In genomic region chr4:55853484-55854046, GRCh38 we compare ENCODE assay signal across 1 cellular context.
A peak's percentile ranks its signal among the peaks of the same experiment; 100 is the strongest.
TF ChIP-seq lines count a peak whose summit lies in the region.

Gene EXOC1 (plus strand): TSS chr4:55853648. CDS start chr4:55858324, 4,676 bp downstream.

TF ChIP-seq in HepG2, 621 proteins besides CTCF, POLR2A, EP300 and RAD21 (continued from another document and continues in another):
- no peak for TF ChIP-seq PREB (CRISPR knock-in tag; IDR thresholded peaks at IDR 0.05)
- TF ChIP-seq, protein P1, sequence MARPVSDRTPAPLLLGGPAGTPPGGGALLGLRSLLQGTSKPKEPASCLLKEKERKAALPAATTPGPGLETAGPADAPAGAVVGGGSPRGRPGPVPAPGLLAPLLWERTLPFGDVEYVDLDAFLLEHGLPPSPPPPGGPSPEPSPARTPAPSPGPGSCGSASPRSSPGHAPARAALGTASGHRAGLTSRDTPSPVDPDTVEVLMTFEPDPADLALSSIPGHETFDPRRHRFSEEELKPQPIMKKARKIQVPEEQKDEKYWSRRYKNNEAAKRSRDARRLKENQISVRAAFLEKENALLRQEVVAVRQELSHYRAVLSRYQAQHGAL (CRISPR knock-in tag; IDR thresholded peaks at IDR 0.05; ENCODE audit: not compliant biosample characterization), result no peak
- no peak for TF ChIP-seq CSRNP2 (CRISPR knock-in tag; conservative IDR thresholded peaks at IDR 0.05; ENCODE audit: low read depth)
- TF ChIP-seq, protein P2, sequence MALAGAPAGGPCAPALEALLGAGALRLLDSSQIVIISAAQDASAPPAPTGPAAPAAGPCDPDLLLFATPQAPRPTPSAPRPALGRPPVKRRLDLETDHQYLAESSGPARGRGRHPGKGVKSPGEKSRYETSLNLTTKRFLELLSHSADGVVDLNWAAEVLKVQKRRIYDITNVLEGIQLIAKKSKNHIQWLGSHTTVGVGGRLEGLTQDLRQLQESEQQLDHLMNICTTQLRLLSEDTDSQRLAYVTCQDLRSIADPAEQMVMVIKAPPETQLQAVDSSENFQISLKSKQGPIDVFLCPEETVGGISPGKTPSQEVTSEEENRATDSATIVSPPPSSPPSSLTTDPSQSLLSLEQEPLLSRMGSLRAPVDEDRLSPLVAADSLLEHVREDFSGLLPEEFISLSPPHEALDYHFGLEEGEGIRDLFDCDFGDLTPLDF (CRISPR knock-in tag; IDR thresholded peaks at IDR 0.05), result 0 out of 2 replicates have a peak, but pooled peaks have one; percentile 52
- peak; percentile 79; the same call in 1 of the 2 replicates for TF ChIP-seq SP4 (CRISPR knock-in tag; IDR thresholded peaks at IDR 0.05)
- no peak for TF ChIP-seq U2AF1 (optimal IDR thresholded peaks at IDR 0.05; ENCODE audit: low read depth, low read length)
- TF ChIP-seq ZBTB1 (CRISPR knock-in tag; IDR thresholded peaks at IDR 0.05; ENCODE audit: borderline replicate concordance), result no peak
- TF ChIP-seq ZNF317 (CRISPR knock-in tag; IDR thresholded peaks at IDR 0.05), result peak; percentile 66
- TF ChIP-seq HNF4A (CRISPR knock-in tag; IDR thresholded peaks at IDR 0.05), result no peak
- TF ChIP-seq, protein P3, sequence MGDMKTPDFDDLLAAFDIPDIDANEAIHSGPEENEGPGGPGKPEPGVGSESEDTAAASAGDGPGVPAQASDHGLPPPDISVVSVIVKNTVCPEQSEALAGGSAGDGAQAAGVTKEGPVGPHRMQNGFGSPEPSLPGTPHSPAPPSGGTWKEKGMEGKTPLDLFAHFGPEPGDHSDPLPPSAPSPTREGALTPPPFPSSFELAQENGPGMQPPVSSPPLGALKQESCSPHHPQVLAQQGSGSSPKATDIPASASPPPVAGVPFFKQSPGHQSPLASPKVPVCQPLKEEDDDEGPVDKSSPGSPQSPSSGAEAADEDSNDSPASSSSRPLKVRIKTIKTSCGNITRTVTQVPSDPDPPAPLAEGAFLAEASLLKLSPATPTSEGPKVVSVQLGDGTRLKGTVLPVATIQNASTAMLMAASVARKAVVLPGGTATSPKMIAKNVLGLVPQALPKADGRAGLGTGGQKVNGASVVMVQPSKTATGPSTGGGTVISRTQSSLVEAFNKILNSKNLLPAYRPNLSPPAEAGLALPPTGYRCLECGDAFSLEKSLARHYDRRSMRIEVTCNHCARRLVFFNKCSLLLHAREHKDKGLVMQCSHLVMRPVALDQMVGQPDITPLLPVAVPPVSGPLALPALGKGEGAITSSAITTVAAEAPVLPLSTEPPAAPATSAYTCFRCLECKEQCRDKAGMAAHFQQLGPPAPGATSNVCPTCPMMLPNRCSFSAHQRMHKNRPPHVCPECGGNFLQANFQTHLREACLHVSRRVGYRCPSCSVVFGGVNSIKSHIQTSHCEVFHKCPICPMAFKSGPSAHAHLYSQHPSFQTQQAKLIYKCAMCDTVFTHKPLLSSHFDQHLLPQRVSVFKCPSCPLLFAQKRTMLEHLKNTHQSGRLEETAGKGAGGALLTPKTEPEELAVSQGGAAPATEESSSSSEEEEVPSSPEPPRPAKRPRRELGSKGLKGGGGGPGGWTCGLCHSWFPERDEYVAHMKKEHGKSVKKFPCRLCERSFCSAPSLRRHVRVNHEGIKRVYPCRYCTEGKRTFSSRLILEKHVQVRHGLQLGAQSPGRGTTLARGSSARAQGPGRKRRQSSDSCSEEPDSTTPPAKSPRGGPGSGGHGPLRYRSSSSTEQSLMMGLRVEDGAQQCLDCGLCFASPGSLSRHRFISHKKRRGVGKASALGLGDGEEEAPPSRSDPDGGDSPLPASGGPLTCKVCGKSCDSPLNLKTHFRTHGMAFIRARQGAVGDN (CRISPR knock-in tag; IDR thresholded peaks at IDR 0.05), result peak; percentile 79
- TF ChIP-seq ZNF850 (CRISPR knock-in tag; conservative IDR thresholded peaks at IDR 0.05), result no peak
- TF ChIP-seq SETDB1 (CRISPR knock-in tag; IDR thresholded peaks at IDR 0.05; ENCODE audit: borderline replicate concordance), result no peak
- TF ChIP-seq SSRP1 (CRISPR knock-in tag; IDR thresholded peaks at IDR 0.05), result no peak
- TF ChIP-seq ZSCAN21 (CRISPR knock-in tag; IDR thresholded peaks at IDR 0.05; ENCODE audit: borderline replicate concordance), result no peak
- no peak for TF ChIP-seq RFX3 (CRISPR knock-in tag; IDR thresholded peaks at IDR 0.05)
- TF ChIP-seq KDM4B (CRISPR knock-in tag; IDR thresholded peaks at IDR 0.05), result peak; percentile 75; the same call in 1 of the 2 replicates
- TF ChIP-seq KMT2B (CRISPR knock-in tag; IDR thresholded peaks at IDR 0.05), result peak; percentile 96
- 0 out of 2 replicates have a peak, but pooled peaks have one; percentile 15 for TF ChIP-seq ZNF12 (CRISPR knock-in tag; IDR thresholded peaks at IDR 0.05)
- TF ChIP-seq TEAD2 (CRISPR knock-in tag; IDR thresholded peaks at IDR 0.05), result no peak
- TF ChIP-seq ZNF142 (CRISPR knock-in tag; IDR thresholded peaks at IDR 0.05), result no peak
- no peak for TF ChIP-seq SIX1 (CRISPR knock-in tag; IDR thresholded peaks at IDR 0.05; ENCODE audit: borderline replicate concordance)
- peak; percentile 76 for TF ChIP-seq SALL1 (CRISPR knock-in tag; IDR thresholded peaks at IDR 0.05)
- TF ChIP-seq TGIF2 (CRISPR knock-in tag; IDR thresholded peaks at IDR 0.05), result no peak; the same call in 1 of the 2 replicates
- peak; percentile 77; the same call in 1 of the 2 replicates for TF ChIP-seq FOXK1 (CRISPR knock-in tag; IDR thresholded peaks at IDR 0.05; ENCODE audit: borderline replicate concordance, low read depth)
- TF ChIP-seq ISL2 (CRISPR knock-in tag; IDR thresholded peaks at IDR 0.05), result peak; percentile 69
- no peak for TF ChIP-seq ZNF816 (CRISPR knock-in tag; IDR thresholded peaks at IDR 0.05; ENCODE audit: borderline replicate concordance)
- TF ChIP-seq ZNF784 (CRISPR knock-in tag; IDR thresholded peaks at IDR 0.05; ENCODE audit: borderline replicate concordance), result peak; percentile 59; the same call in 1 of the 2 replicates
- TF ChIP-seq MIER2 (CRISPR knock-in tag; IDR thresholded peaks at IDR 0.05), result no peak
- TF ChIP-seq NR2C2 (CRISPR knock-in tag; IDR thresholded peaks at IDR 0.05; ENCODE audit: borderline replicate concordance), result peak; percentile 75; the same call in 1 of the 2 replicates
- no peak for TF ChIP-seq ZEB1 (IDR thresholded peaks at IDR 0.05; ENCODE audit: insufficient replicate concordance, low read depth)
- TF ChIP-seq HNRNPL (IDR thresholded peaks at IDR 0.05; ENCODE audit: low read depth, low read length), result no peak
- 0 out of 2 replicates have a peak, but pooled peaks have one; percentile 66 for TF ChIP-seq ZNF276 (CRISPR knock-in tag; IDR thresholded peaks at IDR 0.05; ENCODE audit: low read depth)
- TF ChIP-seq, protein P4, sequence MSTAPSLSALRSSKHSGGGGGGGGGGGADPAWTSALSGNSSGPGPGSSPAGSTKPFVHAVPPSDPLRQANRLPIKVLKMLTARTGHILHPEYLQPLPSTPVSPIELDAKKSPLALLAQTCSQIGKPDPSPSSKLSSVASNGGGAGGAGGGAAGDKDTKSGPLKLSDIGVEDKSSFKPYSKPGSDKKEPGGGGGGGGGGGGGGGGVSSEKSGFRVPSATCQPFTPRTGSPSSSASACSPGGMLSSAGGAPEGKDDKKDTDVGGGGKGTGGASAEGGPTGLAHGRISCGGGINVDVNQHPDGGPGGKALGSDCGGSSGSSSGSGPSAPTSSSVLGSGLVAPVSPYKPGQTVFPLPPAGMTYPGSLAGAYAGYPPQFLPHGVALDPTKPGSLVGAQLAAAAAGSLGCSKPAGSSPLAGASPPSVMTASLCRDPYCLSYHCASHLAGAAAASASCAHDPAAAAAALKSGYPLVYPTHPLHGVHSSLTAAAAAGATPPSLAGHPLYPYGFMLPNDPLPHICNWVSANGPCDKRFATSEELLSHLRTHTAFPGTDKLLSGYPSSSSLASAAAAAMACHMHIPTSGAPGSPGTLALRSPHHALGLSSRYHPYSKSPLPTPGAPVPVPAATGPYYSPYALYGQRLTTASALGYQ (CRISPR knock-in tag; IDR thresholded peaks at IDR 0.05), result peak; percentile 74
- no peak for TF ChIP-seq ZKSCAN5 (CRISPR knock-in tag; IDR thresholded peaks at IDR 0.05)
- TF ChIP-seq, protein P5, sequence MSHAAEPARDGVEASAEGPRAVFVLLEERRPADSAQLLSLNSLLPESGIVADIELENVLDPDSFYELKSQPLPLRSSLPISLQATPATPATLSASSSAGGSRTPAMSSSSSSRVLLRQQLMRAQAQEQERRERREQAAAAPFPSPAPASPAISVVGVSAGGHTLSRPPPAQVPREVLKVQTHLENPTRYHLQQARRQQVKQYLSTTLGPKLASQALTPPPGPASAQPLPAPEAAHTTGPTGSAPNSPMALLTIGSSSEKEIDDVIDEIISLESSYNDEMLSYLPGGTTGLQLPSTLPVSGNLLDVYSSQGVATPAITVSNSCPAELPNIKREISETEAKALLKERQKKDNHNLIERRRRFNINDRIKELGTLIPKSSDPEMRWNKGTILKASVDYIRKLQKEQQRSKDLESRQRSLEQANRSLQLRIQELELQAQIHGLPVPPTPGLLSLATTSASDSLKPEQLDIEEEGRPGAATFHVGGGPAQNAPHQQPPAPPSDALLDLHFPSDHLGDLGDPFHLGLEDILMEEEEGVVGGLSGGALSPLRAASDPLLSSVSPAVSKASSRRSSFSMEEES (CRISPR knock-in tag; IDR thresholded peaks at IDR 0.05), result peak; percentile 81
